ENCODE assay signal across 12 cellular contexts in genomic region chr17:80427366-80428282, GRCh38. TPM values are rescaled to one million over a fixed set of nuclear protein-coding genes. Genes with fewer than 3 reads are reported as not detected.
DNase-seq lines count a peak whose midpoint lies in the region; ATAC-seq, FAIRE-seq and TF ChIP-seq lines count a peak whose summit lies in the region.
"Had no signal": no experiment of that assay in that cellular context is flagged by ENCODE, and none has a peak within 500 bp of the region (broad histone marks: within the 10 kb centered on the region; RNA-seq: fewer than 3 reads in every experiment).

No MANE protein-coding gene starts in this region.

- peak; percentile 84 for DNase-seq in G401 (ENCODE audit: low spot score)
- no peak for DNase-seq in MM.1S
- peak in 1 of 2 experiments; percentile 48 for DNase-seq in H1 (ENCODE audit: low read depth in 1 of 2, low spot score in 2 of 2)
- DNase-seq in spleen = peak; percentile 76
- DNase-seq in GM13977 (ENCODE audit: low spot score) = no peak
- DNase-seq in body of pancreas = no peak

- POLR2A ChIA-PET in H1 (lab: Charles Lee; ENCODE audit: partially characterized antibody) = interaction anchor here (0.6 to 2.0 kb wide), 5 partner anchors 17 to 179 kb away, joined by 3 to 6 read pairs (median 3); partner anchors contain the start of gene RPTOR

- H3K36me3 ChIP-seq in MM.1S (replicated peaks; ENCODE audit: insufficient read depth, low read length) (no peaks in the 10 kb centered on the region), H1 (ENCODE audit: control insufficient read depth in 2 of 4, insufficient read depth in 4 of 4, low read length in 3 of 4) (no peaks in the 10 kb centered on the region; a peak in 1 of 8 replicates), spleen (peaks cover 0 to 29% (median 3%) of the 10 kb centered on the region in 6 donors), body of pancreas (replicated peaks in 1 of 2; ENCODE audit: insufficient read depth in 1 of 2, low read depth in 2 of 2) (no peaks in the 10 kb centered on the region)

- no peak overlapping the region for H3K14ac ChIP-seq in H1 (ENCODE audit: insufficient read length)

- H4K8ac ChIP-seq in H1 (ENCODE audit: extremely low read depth, insufficient read depth, low read length) = peak overlapping the region; percentile 36

- 88% methylated on average over 22 of the region's 27 CpGs; no CpG with 5 or more reads in 1 of the 2 experiments for WGBS in H1 (ENCODE audit: extremely low coverage in 1 of 2, insufficient coverage in 1 of 2, insufficient read length in 1 of 2, insufficient replicate concordance in 2 of 2, low coverage in 1 of 2, low lambda C conversion rate in 2 of 2, missing lambda C conversion rate in 1 of 2), 2 experiments
- 86 to 91% (median 89%) methylated on average over 21 to 27 of the region's 27 CpGs for WGBS in spleen, 5 donors
- 83 to 94% methylated on average over 20 to 26 of the region's 27 CpGs for WGBS in body of pancreas, 2 donors

- no peaks in the 10 kb centered on the region for H3K4me1 ChIP-seq in MM.1S (ENCODE audit: low read length)
- peaks cover 0 to 8% (median 2%) of the 10 kb centered on the region in 4 experiments; a peak in 3 of 7 replicates for H3K4me1 ChIP-seq in H1 (replicated peaks in 1 of 4; ENCODE audit: control insufficient read depth in 3 of 4, insufficient read depth in 4 of 4, low read length in 3 of 4)
- peaks cover 7 to 54% (median 31%) of the 10 kb centered on the region in 6 donors for H3K4me1 ChIP-seq in spleen
- H3K4me1 ChIP-seq in body of pancreas = peaks cover 10% of the 10 kb centered on the region
- H3K4me1 ChIP-seq: parathyroid adenoma had no signal

- H2AFZ ChIP-seq in MM.1S (ENCODE audit: low read length) (no peak overlapping the region), H1 (ENCODE audit: low read length) (no peak overlapping the region)

- in situ Hi-C loops in G401 (cut with HindIII; ENCODE audit: low sequenced_read_pairs) = no loop called here
- in situ Hi-C loops in GM13977 (cut with MboI; ENCODE audit: low pct_unique_long_range_greater_than_20kb, low sequenced_read_pairs, unreplicated experiment) = loop anchor here (5.0 kb wide), 1 partner anchor 545 kb away; no protein-coding TSS in a partner anchor

- no peak overlapping the region for H3K4ac ChIP-seq in H1 (replicated peaks; ENCODE audit: insufficient read length, low read depth, low read length)

- H2BK12ac ChIP-seq in H1 (ENCODE audit: low read depth, low read length) = no peak overlapping the region

- H4K5ac ChIP-seq in H1 (ENCODE audit: insufficient read length, low read depth, low read length) = no peak overlapping the region

- H3K4me2 ChIP-seq in MM.1S (ENCODE audit: low read depth, low read length) (peak overlapping the region; percentile 10; the same call in 1 of the 2 replicates), H1 (ENCODE audit: insufficient read depth in 1 of 2, low read depth in 2 of 2, low read length in 2 of 2) (no peak overlapping the region)

- H3K9ac ChIP-seq in MM.1S (ENCODE audit: low read length) (no peak overlapping the region), H1 (replicated peaks in 1 of 4; ENCODE audit: extremely low read depth in 1 of 4, low read depth in 3 of 4, low read length in 3 of 4) (no peak overlapping the region)
- H3K9ac ChIP-seq: parathyroid adenoma had no signal

- no peak for TF ChIP-seq POLR2A in H1 (IDR thresholded peaks at IDR 0.05; ENCODE audit: control extremely low read depth in 1 of 2, low read depth in 2 of 2, low read length in 2 of 2)
- TF ChIP-seq POLR2A in spleen (IDR thresholded peaks at IDR 0.05) = no peak
- TF ChIP-seq POLR2A in body of pancreas (IDR thresholded peaks at IDR 0.05) = no peak

- 0 out of 2 replicates have a peak overlapping the region, but pooled peaks have one; percentile 46 for H2BK15ac ChIP-seq in H1 (ENCODE audit: low read length)

- H3K27me3 ChIP-seq in MM.1S (replicated peaks; ENCODE audit: insufficient read depth, low read length) = peaks cover 73% of the 10 kb centered on the region
- H3K27me3 ChIP-seq in H1 (replicated peaks in 1 of 4; ENCODE audit: control insufficient read depth in 3 of 4, extremely low read depth in 1 of 4, insufficient read depth in 3 of 4, low read length in 3 of 4) = no peaks in the 10 kb centered on the region; a peak in 1 of 7 replicates
- H3K27me3 ChIP-seq in spleen (replicated peaks in 1 of 7) = no peaks in the 10 kb centered on the region
- H3K27me3 ChIP-seq in body of pancreas = no peaks in the 10 kb centered on the region
- H3K27me3 ChIP-seq: suprapubic skin had no signal

- CTCF ChIA-PET in H1 (lab: Charles Lee; ENCODE audit: partially characterized antibody) = interaction anchor here (0.6 to 3.9 kb wide), 47 partner anchors 10 to 590 kb away, joined by 3 to 22 read pairs (median 4); partner anchors contain the start of gene ENDOV

- H3K23ac ChIP-seq in H1 (ENCODE audit: insufficient read length) = no peak overlapping the region

- no peak overlapping the region for H3K18ac ChIP-seq in H1 (ENCODE audit: extremely low read depth, low read length)

- no peaks in the 10 kb centered on the region for H3K79me2 ChIP-seq in MM.1S (ENCODE audit: low read length)
- no peaks in the 10 kb centered on the region for H3K79me2 ChIP-seq in H1 (ENCODE audit: control insufficient read depth in 1 of 2, insufficient read depth in 2 of 2, low read length in 2 of 2)

- H3K79me1 ChIP-seq in H1 (ENCODE audit: low read depth, low read length) = no peaks in the 10 kb centered on the region

- intact Hi-C loops in spleen (cut with DNase I; ENCODE audit: low total_unique reads) = loop anchor here (5.0 to 10.0 kb wide), 2 partner anchors 147 to 550 kb away; no protein-coding TSS in a partner anchor
- intact Hi-C loops in body of pancreas (cut with DNase I) = loop anchor here (5.0 to 10.0 kb wide), 2 partner anchors 145 to 677 kb away; no protein-coding TSS in a partner anchor

- no peak overlapping the region for H3K4me3 ChIP-seq in MM.1S (ENCODE audit: low read length)
- H3K4me3 ChIP-seq in H1 (ENCODE audit: extremely low read depth in 1 of 4, insufficient read depth in 2 of 4, low read depth in 3 of 4, low read length in 4 of 4) = no peak overlapping the region
- H3K4me3 ChIP-seq in spleen = no peak overlapping the region
- no peak overlapping the region for H3K4me3 ChIP-seq in body of pancreas
- H3K4me3 ChIP-seq: suprapubic skin had no signal

- no peak for TF ChIP-seq EP300 in H1 (IDR thresholded peaks at IDR 0.05; ENCODE audit: borderline replicate concordance in 1 of 2, low read depth in 2 of 2, low read length in 2 of 2)

- H3K27ac ChIP-seq in MM.1S (ENCODE audit: low read length) = no peak overlapping the region
- H3K27ac ChIP-seq in H1 (ENCODE audit: low read depth, low read length) = no peak overlapping the region
- no peak overlapping the region for H3K27ac ChIP-seq in spleen
- H3K27ac ChIP-seq in body of pancreas = no peak overlapping the region
- H3K27ac ChIP-seq: parathyroid adenoma, suprapubic skin, VCaP had no signal

- H4K91ac ChIP-seq in H1 (replicated peaks; ENCODE audit: insufficient read length, low read length) = no peak overlapping the region

- H3K56ac ChIP-seq in H1 (replicated peaks; ENCODE audit: insufficient read length, low read depth, low read length) = no peak overlapping the region

- H2AK5ac ChIP-seq in H1 (ENCODE audit: low read depth, low read length) = no peak overlapping the region

- H4K20me1 ChIP-seq in MM.1S (ENCODE audit: insufficient read depth, low read length) (no peaks in the 10 kb centered on the region), H1 (replicated peaks in 1 of 2; ENCODE audit: control insufficient read depth in 1 of 2, insufficient read depth in 2 of 2, low read length in 2 of 2) (peaks cover 3 to 4% of the 10 kb centered on the region in 2 experiments)

- H2BK5ac ChIP-seq in H1 (ENCODE audit: low read depth, low read length) = no peak overlapping the region

- no peaks in the 10 kb centered on the region for H3K9me3 ChIP-seq in MM.1S (replicated peaks; ENCODE audit: insufficient read depth, low read length)
- H3K9me3 ChIP-seq in H1 (ENCODE audit: insufficient read depth in 2 of 2, low read depth in 1 of 2, low read length in 1 of 2) = no peaks in the 10 kb centered on the region
- H3K9me3 ChIP-seq in spleen = no peaks in the 10 kb centered on the region
- H3K9me3 ChIP-seq in body of pancreas = no peaks in the 10 kb centered on the region
- H3K9me3 ChIP-seq: suprapubic skin had no signal

- H2BK20ac ChIP-seq in H1 (ENCODE audit: low read length) = no peak overlapping the region

- TF ChIP-seq RAD21 in H1 (IDR thresholded peaks at IDR 0.05 in 1 of 2, conservative IDR thresholded peaks at IDR 0.05 in 1 of 2; ENCODE audit: low read depth in 2 of 2, low read length in 2 of 2) = no peak

- FAIRE-seq in H1 (lab: Jason Lieb, UNC) = no peak
- FAIRE-seq: astrocyte had no signal

- H3F3A ChIP-seq in MM.1S (ENCODE audit: insufficient read depth, low read length) = no peaks in the 10 kb centered on the region

- H2BK120ac ChIP-seq in H1 (replicated peaks; ENCODE audit: low read depth, low read length) = no peak overlapping the region

- no peak for TF ChIP-seq CTCF in MM.1S (IDR thresholded peaks at IDR 0.05; ENCODE audit: low read length)
- TF ChIP-seq CTCF in H1 (IDR thresholded peaks at IDR 0.05; ENCODE audit: control extremely low read depth in 1 of 3, insufficient read depth in 1 of 3, low read depth in 1 of 3, low read length in 3 of 3) = no peak
- no peak for TF ChIP-seq CTCF in spleen (IDR thresholded peaks at IDR 0.05 in 8 of 11, conservative IDR thresholded peaks at IDR 0.05 in 3 of 11)
- no peak for TF ChIP-seq CTCF in GM13977 (IDR thresholded peaks at IDR 0.05; ENCODE audit: extremely low read depth, insufficient read depth, missing control alignments)
- TF ChIP-seq CTCF in body of pancreas (IDR thresholded peaks at IDR 0.05) = no peak

- no peaks in the 10 kb centered on the region for H3K9me2 ChIP-seq in MM.1S (replicated peaks; ENCODE audit: insufficient read depth, low read length)

- H3K23me2 ChIP-seq in H1 (ENCODE audit: low read depth, low read length) = no peaks in the 10 kb centered on the region

- ATAC-seq in GM18867 (IDR thresholded peaks at IDR 0.05; ENCODE audit: unreplicated experiment) = no peak
- ATAC-seq in body of pancreas = no peak

RNA-seq across cellular contexts. Expression of gene ENDOV, which starts 12.7 kb away (rescaled TPM):
- 28.1 and 30.7 TPM in 2 replicates for total RNA-seq in G401 (2014; rRNA removed; shearing (Covaris generic))
- total RNA-seq in H1 (2021; fragmentation: NEBNext Ultra II Directional; extraction: Animal tissue kit (Norgen Biotek cat#: 25700)) = 10.5 and 10.6 TPM in 2 replicates
- polyA plus RNA-seq in H1 (2011; rRNA removed) (13.3 and 19.4 TPM in 2 replicates), spleen (10 to 100 TPM in 2 of 3 donors, 1 to 10 TPM in 1; 9.7 to 22.2 (median 18.9) TPM)
- polyA plus RNA-seq in H1 (2011; cell fraction: cytosol; rRNA removed) = 17.2 TPM
- 39.0 TPM for polyA plus RNA-seq in H1 (2011; cell fraction: nucleus; rRNA removed)
- 12.9 to 17.5 TPM (median 15.4 TPM) in 4 replicates for polyA plus RNA-seq in H1 (2012, experiment 1 of 2)
- 12.5 TPM for polyA plus RNA-seq in H1 (2012, experiment 2 of 2)
- 10.3 TPM for polyA plus RNA-seq in H1 (2013, experiment 1 of 2)
- polyA plus RNA-seq in H1 (2013, experiment 2 of 2) = 8.8 TPM
- 9.3 and 10.1 TPM in 2 replicates for polyA minus RNA-seq in H1 (2011; rRNA and poly(A)+ RNA removed)
- 9.8 TPM for polyA minus RNA-seq in H1 (2011; cell fraction: cytosol; rRNA and poly(A)+ RNA removed)
- 13.9 TPM for polyA minus RNA-seq in H1 (2011; cell fraction: nucleus; rRNA and poly(A)+ RNA removed)
- total RNA-seq in spleen (10 to 100 TPM; 20.3 to 47.4 (median 29.0) TPM), body of pancreas (10 to 100 TPM in 1 of 2 donors, 1 to 10 TPM in 1; 8.3 to 17.5 TPM)

RNA-seq across cellular contexts. Expression of gene NPTX1, which starts 48.8 kb away (rescaled TPM):
- 0.07 and 0.12 TPM in 2 replicates for total RNA-seq in G401 (2014; rRNA removed; shearing (Covaris generic))
- total RNA-seq in H1 (2021; fragmentation: NEBNext Ultra II Directional; extraction: Animal tissue kit (Norgen Biotek cat#: 25700)) = 12.0 and 14.8 TPM in 2 replicates
- polyA plus RNA-seq in H1 (2011; rRNA removed) = 17.9 and 35.0 TPM in 2 replicates
- polyA plus RNA-seq in H1 (2011; cell fraction: cytosol; rRNA removed) = 23.1 TPM
- 54.8 TPM for polyA plus RNA-seq in H1 (2011; cell fraction: nucleus; rRNA removed)
- polyA plus RNA-seq in H1 (2012, experiment 1 of 2) = 10.6 to 21.0 TPM (median 15.1 TPM) in 4 replicates
- 7.3 TPM for polyA plus RNA-seq in H1 (2012, experiment 2 of 2)
- 3.9 TPM for polyA plus RNA-seq in H1 (2013, experiment 1 of 2)
- polyA plus RNA-seq in H1 (2013, experiment 2 of 2) = 3.1 TPM
- polyA minus RNA-seq in H1 (2011; rRNA and poly(A)+ RNA removed) = 12.1 and 20.6 TPM in 2 replicates
- 21.1 TPM for polyA minus RNA-seq in H1 (2011; cell fraction: cytosol; rRNA and poly(A)+ RNA removed)
- 22.5 TPM for polyA minus RNA-seq in H1 (2011; cell fraction: nucleus; rRNA and poly(A)+ RNA removed)
- total RNA-seq in spleen = 10 to 100 TPM in 1 of 7 donors, 1 to 10 TPM in 5, under 1 TPM in 1; 0.60 to 14.0 (median 7.3) TPM
- under 1 TPM; 0.04 to 0.48 (median 0.15) TPM for polyA plus RNA-seq in spleen
- under 1 TPM in 1 of 2 donors, not detected in 1; 0.26 TPM for total RNA-seq in body of pancreas
- total RNA-seq: naive thymus-derived CD8-positive, alpha-beta T cell had no signal
- polyA plus RNA-seq: naive thymus-derived CD8-positive, alpha-beta T cell had no signal

Comparison
In these comparisons a context has a peak if more than half of its experiments do, and no peak if none do; other contexts are left out.
1. DNase-seq: peak in G401 (single experiment) and spleen (single experiment); none in MM.1S (single experiment), GM13977 (single experiment) and body of pancreas (0 of 4).